Comparison of ENCODE assay signal across 1 cellular context in the genomic region with DNA sequence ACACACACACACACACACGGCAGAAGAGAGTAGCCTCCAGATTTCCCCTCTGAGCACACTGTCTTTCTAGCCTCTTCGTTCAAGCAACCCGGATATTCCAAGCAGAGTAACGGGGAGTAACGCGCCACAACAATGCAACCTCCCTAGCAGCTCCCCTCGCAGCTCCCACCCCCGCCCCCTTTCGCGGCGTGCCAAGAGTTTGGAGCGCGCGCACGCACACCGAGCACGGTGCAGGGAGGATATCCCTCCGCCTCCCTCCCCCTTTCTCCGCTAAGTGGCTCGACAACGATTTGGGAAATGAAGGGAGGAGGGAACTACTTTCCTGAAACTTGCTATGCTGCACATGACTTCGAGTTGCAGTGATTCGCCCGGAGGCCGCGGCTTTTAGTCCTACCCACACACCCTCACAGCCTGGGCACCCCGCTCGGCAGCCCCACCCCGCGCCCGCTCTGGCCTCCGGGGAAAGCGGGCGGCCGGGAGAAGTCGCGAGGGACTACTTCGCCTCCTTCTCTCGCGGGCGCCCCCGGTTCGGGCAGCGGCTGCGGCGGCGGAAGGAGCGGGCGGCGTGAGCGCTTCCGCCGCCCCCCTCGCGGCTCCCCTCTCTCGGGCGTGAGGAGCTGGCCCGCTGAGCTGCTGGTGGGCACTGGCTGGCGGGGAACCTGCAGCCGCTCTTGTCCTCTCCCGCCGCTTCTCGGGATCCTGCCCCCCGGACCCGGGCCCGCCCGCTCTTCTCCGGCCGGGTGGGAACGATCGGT.
TF ChIP-seq lines count a peak whose summit lies in the region.

No MANE protein-coding gene starts in this region.

TF ChIP-seq in HepG2, 621 proteins besides CTCF, POLR2A, EP300 and RAD21 (continued from another document and continues in another):
- no peak for TF ChIP-seq ZBTB33 (CRISPR knock-in tag; IDR thresholded peaks at IDR 0.05)
- no peak for TF ChIP-seq ZNF33B (CRISPR knock-in tag; IDR thresholded peaks at IDR 0.05)
- TF ChIP-seq BRD4 (CRISPR knock-in tag; IDR thresholded peaks at IDR 0.05): peak; percentile 15; the same call in 1 of the 2 replicates
- TF ChIP-seq ATF7-NPFF (CRISPR knock-in tag; IDR thresholded peaks at IDR 0.05; ENCODE audit: low read depth): no peak
- TF ChIP-seq CC2D1A (CRISPR knock-in tag; IDR thresholded peaks at IDR 0.05): no peak
- peak; percentile 70; the same call in 1 of the 2 replicates for TF ChIP-seq RNF2 (conservative IDR thresholded peaks at IDR 0.05; ENCODE audit: low read depth)
- no peak for TF ChIP-seq FOSL2 (CRISPR knock-in tag; IDR thresholded peaks at IDR 0.05)
- TF ChIP-seq ZNF550 (CRISPR knock-in tag; IDR thresholded peaks at IDR 0.05; ENCODE audit: borderline replicate concordance): no peak
- TF ChIP-seq MAFK (conservative IDR thresholded peaks at IDR 0.05 in 1 of 2, IDR thresholded peaks at IDR 0.05 in 1 of 2; ENCODE audit: low read length in 2 of 2): no peak
- TF ChIP-seq ZFP37 (CRISPR knock-in tag; IDR thresholded peaks at IDR 0.05; ENCODE audit: borderline replicate concordance): no peak
- TF ChIP-seq MIER2 (CRISPR knock-in tag; IDR thresholded peaks at IDR 0.05): no peak
- TF ChIP-seq SCMH1 (CRISPR knock-in tag; IDR thresholded peaks at IDR 0.05; ENCODE audit: borderline replicate concordance): no peak
- TF ChIP-seq CREB1 (IDR thresholded peaks at IDR 0.05): peak; percentile 23; the same call in 1 of the 2 replicates
- no peak; the same call in 1 of the 2 replicates for TF ChIP-seq CREB1 (CRISPR knock-in tag; IDR thresholded peaks at IDR 0.05)
- 0 out of 2 replicates have a peak, but pooled peaks have one; percentile 11 for TF ChIP-seq HOXA5 (CRISPR knock-in tag; IDR thresholded peaks at IDR 0.05)
- TF ChIP-seq ZNF256 (CRISPR knock-in tag; conservative IDR thresholded peaks at IDR 0.05): no peak
- peak; percentile 28 for TF ChIP-seq GABPA (IDR thresholded peaks at IDR 0.05; ENCODE audit: low read depth, low read length)
- peak; percentile 56 for TF ChIP-seq GABPA (CRISPR knock-in tag; IDR thresholded peaks at IDR 0.05; ENCODE audit: low read depth)
- TF ChIP-seq ZBTB49 (CRISPR knock-in tag; IDR thresholded peaks at IDR 0.05; ENCODE audit: borderline replicate concordance): no peak
- TF ChIP-seq TCF7 (IDR thresholded peaks at IDR 0.05; ENCODE audit: low read depth): 0 out of 2 replicates have a peak, but pooled peaks have one; percentile 15
- TF ChIP-seq IRF2 (CRISPR knock-in tag; IDR thresholded peaks at IDR 0.05): no peak
- TF ChIP-seq KDM5B (CRISPR knock-in tag; IDR thresholded peaks at IDR 0.05; ENCODE audit: borderline replicate concordance): peak; percentile 51; the same call in 1 of the 2 replicates
- no peak for TF ChIP-seq FOXA3 (CRISPR knock-in tag; IDR thresholded peaks at IDR 0.05)
- TF ChIP-seq ESRRA (CRISPR knock-in tag; IDR thresholded peaks at IDR 0.05; ENCODE audit: low read depth): no peak
- TF ChIP-seq ZNF253 (CRISPR knock-in tag; IDR thresholded peaks at IDR 0.05; ENCODE audit: borderline replicate concordance): no peak
- TF ChIP-seq ZNF234 (CRISPR knock-in tag; conservative IDR thresholded peaks at IDR 0.05): 0 out of 2 replicates have a peak, but pooled peaks have one; percentile 49
- TF ChIP-seq ZSCAN9 (CRISPR knock-in tag; IDR thresholded peaks at IDR 0.05; ENCODE audit: borderline replicate concordance): no peak
- no peak for TF ChIP-seq TOPORS (CRISPR knock-in tag; IDR thresholded peaks at IDR 0.05)
- TF ChIP-seq FIP1L1 (IDR thresholded peaks at IDR 0.05; ENCODE audit: borderline replicate concordance, insufficient read depth, low read depth, low read length): no peak
- TF ChIP-seq, protein P1, sequence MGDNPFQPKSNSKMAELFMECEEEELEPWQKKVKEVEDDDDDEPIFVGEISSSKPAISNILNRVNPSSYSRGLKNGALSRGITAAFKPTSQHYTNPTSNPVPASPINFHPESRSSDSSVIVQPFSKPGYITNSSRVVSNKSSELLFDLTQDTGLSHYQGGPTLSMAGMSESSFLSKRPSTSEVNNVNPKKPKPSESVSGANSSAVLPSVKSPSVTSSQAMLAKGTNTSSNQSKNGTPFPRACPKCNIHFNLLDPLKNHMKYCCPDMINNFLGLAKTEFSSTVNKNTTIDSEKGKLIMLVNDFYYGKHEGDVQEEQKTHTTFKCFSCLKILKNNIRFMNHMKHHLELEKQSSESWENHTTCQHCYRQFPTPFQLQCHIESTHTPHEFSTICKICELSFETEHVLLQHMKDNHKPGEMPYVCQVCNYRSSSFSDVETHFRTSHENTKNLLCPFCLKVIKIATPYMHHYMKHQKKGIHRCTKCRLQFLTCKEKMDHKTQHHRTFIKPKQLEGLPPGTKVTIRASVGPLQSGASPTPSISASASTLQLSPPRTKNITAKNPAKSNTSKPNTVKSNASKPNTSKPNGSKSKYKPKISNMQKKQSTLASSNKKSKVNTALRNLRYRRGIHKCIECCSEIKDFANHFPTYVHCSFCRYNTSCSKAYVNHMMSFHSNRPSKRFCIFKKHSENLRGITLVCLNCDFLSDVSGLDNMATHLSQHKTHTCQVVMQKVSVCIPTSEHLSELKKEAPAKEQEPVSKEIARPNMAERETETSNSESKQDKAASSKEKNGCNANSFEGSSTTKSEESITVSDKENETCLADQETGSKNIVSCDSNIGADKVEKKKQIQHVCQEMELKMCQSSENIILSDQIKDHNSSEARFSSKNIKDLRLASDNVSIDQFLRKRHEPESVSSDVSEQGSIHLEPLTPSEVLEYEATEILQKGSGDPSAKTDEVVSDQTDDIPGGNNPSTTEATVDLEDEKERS (CRISPR knock-in tag; IDR thresholded peaks at IDR 0.05): no peak
- 0 out of 2 replicates have a peak, but pooled peaks have one; percentile 15 for TF ChIP-seq ZNF607 (CRISPR knock-in tag; IDR thresholded peaks at IDR 0.05; ENCODE audit: borderline replicate concordance)
- no peak for TF ChIP-seq ZNF33A (CRISPR knock-in tag; IDR thresholded peaks at IDR 0.05; ENCODE audit: borderline replicate concordance)
- TF ChIP-seq E2F5 (CRISPR knock-in tag; conservative IDR thresholded peaks at IDR 0.05): no peak
- TF ChIP-seq ZBTB25 (CRISPR knock-in tag; IDR thresholded peaks at IDR 0.05): no peak; the same call in 1 of the 2 replicates
- no peak for TF ChIP-seq MAFG (CRISPR knock-in tag; IDR thresholded peaks at IDR 0.05)
- TF ChIP-seq ARNT2 (CRISPR knock-in tag; IDR thresholded peaks at IDR 0.05; ENCODE audit: low read depth): peak; percentile 57; the same call in 1 of the 2 replicates
- TF ChIP-seq, protein P2, sequence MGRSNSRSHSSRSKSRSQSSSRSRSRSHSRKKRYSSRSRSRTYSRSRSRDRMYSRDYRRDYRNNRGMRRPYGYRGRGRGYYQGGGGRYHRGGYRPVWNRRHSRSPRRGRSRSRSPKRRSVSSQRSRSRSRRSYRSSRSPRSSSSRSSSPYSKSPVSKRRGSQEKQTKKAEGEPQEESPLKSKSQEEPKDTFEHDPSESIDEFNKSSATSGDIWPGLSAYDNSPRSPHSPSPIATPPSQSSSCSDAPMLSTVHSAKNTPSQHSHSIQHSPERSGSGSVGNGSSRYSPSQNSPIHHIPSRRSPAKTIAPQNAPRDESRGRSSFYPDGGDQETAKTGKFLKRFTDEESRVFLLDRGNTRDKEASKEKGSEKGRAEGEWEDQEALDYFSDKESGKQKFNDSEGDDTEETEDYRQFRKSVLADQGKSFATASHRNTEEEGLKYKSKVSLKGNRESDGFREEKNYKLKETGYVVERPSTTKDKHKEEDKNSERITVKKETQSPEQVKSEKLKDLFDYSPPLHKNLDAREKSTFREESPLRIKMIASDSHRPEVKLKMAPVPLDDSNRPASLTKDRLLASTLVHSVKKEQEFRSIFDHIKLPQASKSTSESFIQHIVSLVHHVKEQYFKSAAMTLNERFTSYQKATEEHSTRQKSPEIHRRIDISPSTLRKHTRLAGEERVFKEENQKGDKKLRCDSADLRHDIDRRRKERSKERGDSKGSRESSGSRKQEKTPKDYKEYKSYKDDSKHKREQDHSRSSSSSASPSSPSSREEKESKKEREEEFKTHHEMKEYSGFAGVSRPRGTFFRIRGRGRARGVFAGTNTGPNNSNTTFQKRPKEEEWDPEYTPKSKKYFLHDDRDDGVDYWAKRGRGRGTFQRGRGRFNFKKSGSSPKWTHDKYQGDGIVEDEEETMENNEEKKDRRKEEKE (IDR thresholded peaks at IDR 0.05): no peak
- peak; percentile 30 to 93; a peak in 3 of 4 replicates for TF ChIP-seq HMGXB4 (CRISPR knock-in tag; IDR thresholded peaks at IDR 0.05; ENCODE audit: borderline replicate concordance in 1 of 2, low read depth in 1 of 2)
- TF ChIP-seq ZNF766 (CRISPR knock-in tag; IDR thresholded peaks at IDR 0.05; ENCODE audit: borderline replicate concordance): no peak
- TF ChIP-seq ZNF670 (CRISPR knock-in tag; IDR thresholded peaks at IDR 0.05; ENCODE audit: borderline replicate concordance): no peak
- TF ChIP-seq, protein P3, sequence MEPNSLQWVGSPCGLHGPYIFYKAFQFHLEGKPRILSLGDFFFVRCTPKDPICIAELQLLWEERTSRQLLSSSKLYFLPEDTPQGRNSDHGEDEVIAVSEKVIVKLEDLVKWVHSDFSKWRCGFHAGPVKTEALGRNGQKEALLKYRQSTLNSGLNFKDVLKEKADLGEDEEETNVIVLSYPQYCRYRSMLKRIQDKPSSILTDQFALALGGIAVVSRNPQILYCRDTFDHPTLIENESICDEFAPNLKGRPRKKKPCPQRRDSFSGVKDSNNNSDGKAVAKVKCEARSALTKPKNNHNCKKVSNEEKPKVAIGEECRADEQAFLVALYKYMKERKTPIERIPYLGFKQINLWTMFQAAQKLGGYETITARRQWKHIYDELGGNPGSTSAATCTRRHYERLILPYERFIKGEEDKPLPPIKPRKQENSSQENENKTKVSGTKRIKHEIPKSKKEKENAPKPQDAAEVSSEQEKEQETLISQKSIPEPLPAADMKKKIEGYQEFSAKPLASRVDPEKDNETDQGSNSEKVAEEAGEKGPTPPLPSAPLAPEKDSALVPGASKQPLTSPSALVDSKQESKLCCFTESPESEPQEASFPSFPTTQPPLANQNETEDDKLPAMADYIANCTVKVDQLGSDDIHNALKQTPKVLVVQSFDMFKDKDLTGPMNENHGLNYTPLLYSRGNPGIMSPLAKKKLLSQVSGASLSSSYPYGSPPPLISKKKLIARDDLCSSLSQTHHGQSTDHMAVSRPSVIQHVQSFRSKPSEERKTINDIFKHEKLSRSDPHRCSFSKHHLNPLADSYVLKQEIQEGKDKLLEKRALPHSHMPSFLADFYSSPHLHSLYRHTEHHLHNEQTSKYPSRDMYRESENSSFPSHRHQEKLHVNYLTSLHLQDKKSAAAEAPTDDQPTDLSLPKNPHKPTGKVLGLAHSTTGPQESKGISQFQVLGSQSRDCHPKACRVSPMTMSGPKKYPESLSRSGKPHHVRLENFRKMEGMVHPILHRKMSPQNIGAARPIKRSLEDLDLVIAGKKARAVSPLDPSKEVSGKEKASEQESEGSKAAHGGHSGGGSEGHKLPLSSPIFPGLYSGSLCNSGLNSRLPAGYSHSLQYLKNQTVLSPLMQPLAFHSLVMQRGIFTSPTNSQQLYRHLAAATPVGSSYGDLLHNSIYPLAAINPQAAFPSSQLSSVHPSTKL (CRISPR knock-in tag; IDR thresholded peaks at IDR 0.05): no peak; the same call in 1 of the 2 replicates
